ENCODE assay signal across 8 cellular contexts in the genomic region with DNA sequence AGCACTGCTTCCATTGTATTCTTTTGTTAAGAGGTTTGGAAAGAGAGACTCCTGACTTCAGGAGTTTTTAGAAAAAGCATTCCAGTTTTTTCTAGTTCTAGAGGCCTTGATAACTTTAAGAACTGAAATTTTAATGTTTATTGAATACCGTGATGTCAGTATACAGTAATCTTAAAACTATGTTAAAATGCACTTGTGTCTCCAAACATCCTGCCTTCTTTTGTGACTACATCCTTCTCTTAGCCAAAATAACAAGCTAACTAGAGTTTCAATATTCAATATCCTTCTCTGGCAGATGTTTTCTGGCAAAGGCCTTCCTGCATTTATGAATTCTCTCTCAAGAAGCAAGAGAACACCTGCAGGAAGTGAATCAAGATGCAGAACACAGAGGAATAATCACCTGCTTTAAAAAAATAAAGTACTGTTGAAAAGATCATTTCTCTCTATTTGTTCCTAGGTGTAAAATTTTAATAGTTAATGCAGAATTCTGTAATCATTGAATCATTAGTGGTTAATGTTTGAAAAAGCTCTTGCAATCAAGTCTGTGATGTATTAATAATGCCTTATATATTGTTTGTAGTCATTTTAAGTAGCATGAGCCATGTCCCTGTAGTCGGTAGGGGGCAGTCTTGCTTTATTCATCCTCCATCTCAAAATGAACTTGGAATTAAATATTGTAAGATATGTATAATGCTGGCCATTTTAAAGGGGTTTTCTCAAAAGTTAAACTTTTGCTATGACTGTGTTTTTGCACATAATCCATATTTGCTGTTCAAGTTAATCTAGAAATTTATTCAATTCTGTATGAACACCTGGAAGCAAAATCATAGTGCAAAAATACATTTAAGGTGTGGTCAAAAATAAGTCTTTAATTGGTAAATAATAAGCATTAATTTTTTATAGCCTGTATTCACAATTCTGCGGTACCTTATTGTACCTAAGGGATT. TPM values are rescaled to one million over a fixed set of nuclear protein-coding genes. Genes with fewer than 3 reads are reported as not detected.
DNase-seq lines count a peak whose midpoint lies in the region; ATAC-seq and TF ChIP-seq lines count a peak whose summit lies in the region.

No MANE protein-coding gene starts in this region.

- peak; percentile 38 to 82 (median 70) for DNase-seq in CD4-positive, CD25-positive, alpha-beta regulatory T cell
- peak in 2 of 3 donors; percentile 31 to 73 for DNase-seq in Peyer's patch
- peak; percentile 17 for DNase-seq in activated T-helper 2 cell treated with anti-CD3 and anti-CD28 coated beads, Interferon-gamma antibody, Interleukin-2, Interleukin-4, amounts not matched to agents 10 μg/mL and 5 μg/mL and 100 μg/mL, durations not matched to agents 14 hours and 24 hours and 36 hours (ENCODE audit: low spot score)
- DNase-seq in germinal center (ENCODE audit: low spot score), result peak; percentile 30
- DNase-seq in pulmonary artery endothelial cell (ENCODE audit: low read depth, low spot score), result peak; percentile 60
- no peak for DNase-seq in islet precursor cell

- no peak overlapping the region for H3K27ac ChIP-seq in CD4-positive, CD25-positive, alpha-beta regulatory T cell (ENCODE audit: insufficient read depth, low read length, poor library complexity, severe bottlenecking)
- no peak overlapping the region for H3K27ac ChIP-seq in Peyer's patch

- no peaks in the 10 kb centered on the region for H3K9me3 Mint-ChIP-seq in CD4-positive, CD25-positive, alpha-beta regulatory T cell
- H3K9me3 Mint-ChIP-seq in activated T-helper 2 cell treated with anti-CD3 and anti-CD28 coated beads, Interferon-gamma antibody, Interleukin-2, Interleukin-4, amounts not matched to agents 10 μg/mL and 5 μg/mL and 100 μg/mL, durations not matched to agents 14 hours and 24 hours and 36 hours, result no peaks in the 10 kb centered on the region

- H3K27ac Mint-ChIP-seq in CD4-positive, CD25-positive, alpha-beta regulatory T cell, result peak overlapping the region in 1 of 3 donors; percentile 32
- H3K27ac Mint-ChIP-seq in activated T-helper 2 cell treated with anti-CD3 and anti-CD28 coated beads, Interferon-gamma antibody, Interleukin-2, Interleukin-4, amounts not matched to agents 10 μg/mL and 5 μg/mL and 100 μg/mL, durations not matched to agents 14 hours and 24 hours and 36 hours, result no peak overlapping the region

- no peak overlapping the region for H3K4me3 ChIP-seq in CD4-positive, CD25-positive, alpha-beta regulatory T cell (ENCODE audit: low read depth, low read length)
- H3K4me3 ChIP-seq in Peyer's patch, result no peak overlapping the region

- H3K4me1 ChIP-seq in CD4-positive, CD25-positive, alpha-beta regulatory T cell (ENCODE audit: control insufficient read depth, insufficient read depth, low read length, poor library complexity, severe bottlenecking), result no peaks in the 10 kb centered on the region
- H3K4me1 ChIP-seq in Peyer's patch, result no peaks in the 10 kb centered on the region

- ATAC-seq in CD4-positive, CD25-positive, alpha-beta regulatory T cell (ENCODE audit: low read depth in 2 of 2), result peak; percentile 44 to 65
- ATAC-seq in HG02938 (IDR thresholded peaks at IDR 0.05; ENCODE audit: unreplicated experiment) (peak; percentile 51), HG02642 (IDR thresholded peaks at IDR 0.05; ENCODE audit: poor library complexity, unreplicated experiment) (no peak)

- peaks cover 29% of the 10 kb centered on the region for H3K36me3 Mint-ChIP-seq in CD4-positive, CD25-positive, alpha-beta regulatory T cell
- peaks cover 51% of the 10 kb centered on the region for H3K36me3 Mint-ChIP-seq in activated T-helper 2 cell treated with anti-CD3 and anti-CD28 coated beads, Interferon-gamma antibody, Interleukin-2, Interleukin-4, amounts not matched to agents 10 μg/mL and 5 μg/mL and 100 μg/mL, durations not matched to agents 14 hours and 24 hours and 36 hours (ENCODE audit: low read depth)

- H3K27me3 ChIP-seq in CD4-positive, CD25-positive, alpha-beta regulatory T cell (ENCODE audit: control insufficient read depth, insufficient read depth, low read length), result no peaks in the 10 kb centered on the region
- H3K27me3 ChIP-seq in Peyer's patch, result no peaks in the 10 kb centered on the region

- no peaks in the 10 kb centered on the region for H3K27me3 Mint-ChIP-seq in CD4-positive, CD25-positive, alpha-beta regulatory T cell
- H3K27me3 Mint-ChIP-seq in activated T-helper 2 cell treated with anti-CD3 and anti-CD28 coated beads, Interferon-gamma antibody, Interleukin-2, Interleukin-4, amounts not matched to agents 10 μg/mL and 5 μg/mL and 100 μg/mL, durations not matched to agents 14 hours and 24 hours and 36 hours (ENCODE audit: low read depth), result no peaks in the 10 kb centered on the region

- intact Hi-C loops in activated T-helper 2 cell treated with anti-CD3 and anti-CD28 coated beads, Interferon-gamma antibody, Interleukin-2, Interleukin-4, amounts not matched to agents 10 μg/mL and 5 μg/mL and 100 μg/mL, durations not matched to agents 14 hours and 24 hours and 36 hours (cut with micrococcal nuclease), result loop anchor here (5.0 kb wide), 1 partner anchor 396 kb away; no protein-coding TSS in a partner anchor

- peak; percentile 40 to 95 (median 86) for TF ChIP-seq CTCF in Peyer's patch (IDR thresholded peaks at IDR 0.05)

- H3K4me1 Mint-ChIP-seq in CD4-positive, CD25-positive, alpha-beta regulatory T cell, result peaks cover 5 to 13% (median 9%) of the 10 kb centered on the region in 4 donors
- peaks cover 6% of the 10 kb centered on the region for H3K4me1 Mint-ChIP-seq in activated T-helper 2 cell treated with anti-CD3 and anti-CD28 coated beads, Interferon-gamma antibody, Interleukin-2, Interleukin-4, amounts not matched to agents 10 μg/mL and 5 μg/mL and 100 μg/mL, durations not matched to agents 14 hours and 24 hours and 36 hours (ENCODE audit: low read depth)

- no peak for TF ChIP-seq POLR2A in Peyer's patch (IDR thresholded peaks at IDR 0.05)

- H3K4me3 Mint-ChIP-seq in CD4-positive, CD25-positive, alpha-beta regulatory T cell, result no peak overlapping the region
- H3K4me3 Mint-ChIP-seq in activated T-helper 2 cell treated with anti-CD3 and anti-CD28 coated beads, Interferon-gamma antibody, Interleukin-2, Interleukin-4, amounts not matched to agents 10 μg/mL and 5 μg/mL and 100 μg/mL, durations not matched to agents 14 hours and 24 hours and 36 hours (ENCODE audit: low read depth), result no peak overlapping the region

- peaks cover 66% of the 10 kb centered on the region for H3K36me3 ChIP-seq in CD4-positive, CD25-positive, alpha-beta regulatory T cell (ENCODE audit: control insufficient read depth, insufficient read depth, low read length)
- H3K36me3 ChIP-seq in Peyer's patch, result peaks cover 0 to 25% (median 0%) of the 10 kb centered on the region in 3 donors

- no peaks in the 10 kb centered on the region for H3K9me3 ChIP-seq in CD4-positive, CD25-positive, alpha-beta regulatory T cell (ENCODE audit: control insufficient read depth in 2 of 2, low read length in 2 of 2)
- H3K9me3 ChIP-seq in Peyer's patch, result no peaks in the 10 kb centered on the region

RNA-seq across cellular contexts. Expression of gene NDFIP1, which starts 43.1 kb away (rescaled TPM):
- 109 TPM for total RNA-seq in CD4-positive, CD25-positive, alpha-beta regulatory T cell
- polyA plus RNA-seq in CD4-positive, CD25-positive, alpha-beta regulatory T cell, result 10 to 100 TPM; 68.2 to 89.3 (median 78.6) TPM
- total RNA-seq in Peyer's patch (100 to 1,000 TPM in 2 of 4 donors, 10 to 100 TPM in 2; 30.5 to 112 (median 93.0) TPM), pulmonary artery endothelial cell (36.8 and 44.9 TPM in 2 replicates)
- total RNA-seq in activated T-helper 2 cell treated with anti-CD3 and anti-CD28 coated beads, Interferon-gamma antibody, Interleukin-2, Interleukin-4, amounts not matched to agents 10 μg/mL and 5 μg/mL and 100 μg/mL, durations not matched to agents 14 hours and 24 hours and 36 hours, result 118 and 121 TPM in 2 replicates
